In genomic region chr10:84607523-84607922, GRCh38 we compare ENCODE assay signal across 1 cellular context.
TF ChIP-seq lines count a peak whose summit lies in the region.

No MANE protein-coding gene starts in this region.

TF ChIP-seq in GM12878, 131 proteins besides CTCF, POLR2A, EP300 and RAD21 (continued from another document):
- TF ChIP-seq CUX1 (IDR thresholded peaks at IDR 0.05; ENCODE audit: insufficient replicate concordance, low read depth, low read length) (no peak), SIN3A (IDR thresholded peaks at IDR 0.05; ENCODE audit: low read depth, low read length) (no peak)
TF ChIP-seq in GM12878: peak in this region for 0.
